In the genomic region with DNA sequence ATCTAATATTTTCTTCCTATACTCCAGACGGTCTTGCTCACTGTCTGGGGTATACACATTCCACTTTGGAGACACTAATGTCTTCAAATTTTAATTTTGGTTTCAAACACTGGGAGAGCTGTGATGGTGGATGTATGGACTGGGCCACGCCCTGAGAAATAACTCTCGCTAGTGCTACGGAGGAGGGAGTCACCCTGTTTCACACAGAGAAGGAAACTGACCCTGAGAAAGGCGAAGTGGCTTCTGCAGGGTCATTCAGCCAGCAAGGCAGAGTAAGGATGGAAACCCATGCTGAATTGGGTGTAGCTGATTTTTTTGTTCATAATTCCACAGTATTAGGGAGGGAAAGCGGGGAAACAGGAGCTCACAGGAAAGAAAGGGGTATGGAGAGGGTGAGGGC, we compare ENCODE assay signal across 18 cellular contexts. TPM values are rescaled to one million over a fixed set of nuclear protein-coding genes. Genes with fewer than 3 reads are reported as not detected.
A peak's percentile ranks its signal among the peaks of the same experiment; 100 is the strongest.
DNase-seq lines count a peak whose midpoint lies in the region; ATAC-seq and TF ChIP-seq lines count a peak whose summit lies in the region.
"Had no signal": no experiment of that assay in that cellular context is flagged by ENCODE, and none has a peak within 500 bp of the region (broad histone marks: within the 10 kb centered on the region; RNA-seq: fewer than 3 reads in every experiment).

No MANE protein-coding gene starts in this region.

- peak overlapping the region; percentile 43 for H2AK5ac ChIP-seq in mesenchymal stem cell (ENCODE audit: low read length, severe bottlenecking)

- BruUV-seq in PC-9 (replicated peaks; lab: Mats Ljungman, UMichigan) = no TSS peak

- H3K79me1 ChIP-seq in mesenchymal stem cell (replicated peaks; ENCODE audit: low read length, poor library complexity, severe bottlenecking) = no peaks in the 10 kb centered on the region

- peaks cover 7% of the 10 kb centered on the region for H3K27me3 Mint-ChIP-seq in GM23338 (ENCODE audit: insufficient read depth, low read depth, poor library complexity)
- peaks cover 10 to 18% of the 10 kb centered on the region in 2 donors for H3K27me3 Mint-ChIP-seq in T-cell

- no peak overlapping the region for H2BK15ac ChIP-seq in mesenchymal stem cell (ENCODE audit: low read depth, poor library complexity, severe bottlenecking)

- peak overlapping the region; percentile 1 for H2BK5ac ChIP-seq in mesenchymal stem cell (ENCODE audit: low read depth, low read length, poor library complexity, severe bottlenecking)

- no peak overlapping the region for H3K4me3 Mint-ChIP-seq in GM23338
- no peak overlapping the region for H3K4me3 Mint-ChIP-seq in T-cell
- H3K4me3 Mint-ChIP-seq: activated naive CD8-positive, alpha-beta T cell treated with anti-CD3 and anti-CD28 coated beads for 36 hours; stimulated activated memory B cell treated with anti-CD40 and anti-IgM and Interleukin-4, amounts not matched to agents 10 μg/mL and 1 μg/mL and 100 μg/mL, for 72 hours; T-helper 1 cell treated with Interleukin-12 subunit alpha and Interleukin-12 subunit beta and Interleukin-4 antibody, amounts not matched to agents 30 μg/mL and 1 μg/mL, for 36 hours had no signal

- no peak overlapping the region for H3K14ac ChIP-seq in mesenchymal stem cell (ENCODE audit: low read length in 2 of 2)

- H3K27me3 ChIP-seq in ACC112 (ENCODE audit: insufficient read depth, low read length) (no peaks in the 10 kb centered on the region), GM23338 (ENCODE audit: insufficient read depth) (no peaks in the 10 kb centered on the region), PC-9 (ENCODE audit: insufficient read depth, low read depth) (no peaks in the 10 kb centered on the region), mesenchymal stem cell (ENCODE audit: control insufficient read depth in 1 of 2, insufficient read depth in 1 of 2, low read length in 2 of 2) (peaks cover 0 to 17% of the 10 kb centered on the region in 2 experiments)
- H3K27me3 ChIP-seq: gastrocnemius medialis, neutrophil had no signal

- H3K27ac Mint-ChIP-seq in GM23338 = no peak overlapping the region
- no peak overlapping the region for H3K27ac Mint-ChIP-seq in T-cell
- H3K27ac Mint-ChIP-seq: activated naive CD8-positive, alpha-beta T cell treated with anti-CD3 and anti-CD28 coated beads for 36 hours; stimulated activated memory B cell treated with anti-CD40 and anti-IgM and Interleukin-4, amounts not matched to agents 10 μg/mL and 1 μg/mL and 100 μg/mL, for 72 hours; T-helper 1 cell treated with Interleukin-12 subunit alpha and Interleukin-12 subunit beta and Interleukin-4 antibody, amounts not matched to agents 30 μg/mL and 1 μg/mL, for 36 hours had no signal

- no peak overlapping the region for H3K23ac ChIP-seq in mesenchymal stem cell (ENCODE audit: low read length in 2 of 2)

- DNase-seq in GM23338 (ENCODE audit: low spot score) (no peak), PC-9 (no peak), mesenchymal stem cell (no peak), NCI-H2196 treated with DMSO at 0.1 percent for 48 hours (lab: John Stamatoyannopoulos, UW; ENCODE audit: unreplicated experiment) (no peak), left cardiac atrium (no peak), T-cell (no peak)
- DNase-seq: esophagus squamous epithelium had no signal

- H3K4me1 Mint-ChIP-seq in GM23338 = peaks cover 11% of the 10 kb centered on the region
- H3K4me1 Mint-ChIP-seq in T-cell = no peaks in the 10 kb centered on the region
- H3K4me1 Mint-ChIP-seq: activated naive CD8-positive, alpha-beta T cell treated with anti-CD3 and anti-CD28 coated beads for 36 hours; stimulated activated memory B cell treated with anti-CD40 and anti-IgM and Interleukin-4, amounts not matched to agents 10 μg/mL and 1 μg/mL and 100 μg/mL, for 72 hours had no signal

- H3K27ac ChIP-seq in ACC112 (ENCODE audit: low read depth, low read length) (no peak overlapping the region), GM23338 (ENCODE audit: low read depth) (no peak overlapping the region), PC-9 (no peak overlapping the region), mesenchymal stem cell (ENCODE audit: low read length, poor library complexity, severe bottlenecking) (no peak overlapping the region)
- H3K27ac ChIP-seq: esophagus squamous epithelium, gastrocnemius medialis, neutrophil, WERI-Rb-1 had no signal

- no peaks in the 10 kb centered on the region for H3K9me2 ChIP-seq in GM23338 (ENCODE audit: insufficient read depth)
- H3K9me2 ChIP-seq in PC-9 (ENCODE audit: insufficient read depth) = no peaks in the 10 kb centered on the region

- no peak overlapping the region for H3K18ac ChIP-seq in mesenchymal stem cell (ENCODE audit: low read depth in 1 of 2, low read length in 2 of 2)

- H3K9me3 Mint-ChIP-seq in GM23338 = 0 out of 3 replicates have a peak, but pooled peaks cover 3% of the 10 kb centered on the region
- H3K9me3 Mint-ChIP-seq in T-cell = no peaks in the 10 kb centered on the region
- H3K9me3 Mint-ChIP-seq: activated naive CD8-positive, alpha-beta T cell treated with anti-CD3 and anti-CD28 coated beads for 36 hours; stimulated activated memory B cell treated with anti-CD40 and anti-IgM and Interleukin-4, amounts not matched to agents 10 μg/mL and 1 μg/mL and 100 μg/mL, for 72 hours; T-helper 1 cell treated with Interleukin-12 subunit alpha and Interleukin-12 subunit beta and Interleukin-4 antibody, amounts not matched to agents 30 μg/mL and 1 μg/mL, for 36 hours had no signal

- H2AFZ ChIP-seq in ACC112 (ENCODE audit: low read length, unreplicated experiment) (peak overlapping the region; percentile 31), GM23338 (peak overlapping the region; percentile 61; the same call in 1 of the 2 replicates), PC-9 (no peak overlapping the region), mesenchymal stem cell (ENCODE audit: low read depth, low read length) (peak overlapping the region; percentile 29)

- peak overlapping the region; percentile 73 for H4K8ac ChIP-seq in mesenchymal stem cell (ENCODE audit: low read length)

- POLR2A ChIA-PET in PC-9 (lab: Charles Lee; ENCODE audit: unreplicated experiment) = no interaction called here
- POLR2A ChIA-PET in T-cell (lab: Charles Lee) = no interaction called here

- H3K79me2 ChIP-seq in ACC112 (ENCODE audit: control insufficient read depth, insufficient read depth, low read length, unreplicated experiment) (no peaks in the 10 kb centered on the region), GM23338 (replicated peaks; ENCODE audit: insufficient read depth) (no peaks in the 10 kb centered on the region), PC-9 (ENCODE audit: low read depth) (no peaks in the 10 kb centered on the region)

- H3K36me3 Mint-ChIP-seq in GM23338 (ENCODE audit: low read depth) = no peaks in the 10 kb centered on the region
- no peaks in the 10 kb centered on the region for H3K36me3 Mint-ChIP-seq in T-cell
- H3K36me3 Mint-ChIP-seq: activated naive CD8-positive, alpha-beta T cell treated with anti-CD3 and anti-CD28 coated beads for 36 hours; stimulated activated memory B cell treated with anti-CD40 and anti-IgM and Interleukin-4, amounts not matched to agents 10 μg/mL and 1 μg/mL and 100 μg/mL, for 72 hours had no signal

- no peaks in the 10 kb centered on the region for H3F3A ChIP-seq in GM23338 (replicated peaks; ENCODE audit: low read depth)
- peaks cover 12% of the 10 kb centered on the region for H3F3A ChIP-seq in PC-9 (ENCODE audit: insufficient read depth, low read depth)

- H2BK120ac ChIP-seq in mesenchymal stem cell (ENCODE audit: low read depth, low read length) = no peak overlapping the region

- H3K4me1 ChIP-seq in ACC112 (ENCODE audit: control insufficient read depth, insufficient read depth, low read length, unreplicated experiment) (peaks cover 37% of the 10 kb centered on the region), GM23338 (ENCODE audit: insufficient read depth) (no peaks in the 10 kb centered on the region), PC-9 (replicated peaks; ENCODE audit: insufficient read depth) (peaks cover 31% of the 10 kb centered on the region), mesenchymal stem cell (ENCODE audit: control insufficient read depth, insufficient read depth, low read depth, low read length) (peaks cover 32% of the 10 kb centered on the region)

- H3K9me3 ChIP-seq in PC-9 (ENCODE audit: insufficient read depth, low read depth) (no peaks in the 10 kb centered on the region), mesenchymal stem cell (ENCODE audit: control insufficient read depth, low read length) (no peaks in the 10 kb centered on the region)
- H3K9me3 ChIP-seq: esophagus squamous epithelium, gastrocnemius medialis, neutrophil had no signal

- H3K4me3 ChIP-seq in ACC112 (ENCODE audit: low read depth, low read length) (no peak overlapping the region), GM23338 (no peak overlapping the region), PC-9 (no peak overlapping the region), mesenchymal stem cell (ENCODE audit: insufficient read depth in 1 of 2, low read depth in 1 of 2, low read length in 2 of 2) (no peak overlapping the region)
- H3K4me3 ChIP-seq: esophagus squamous epithelium, gastrocnemius medialis, smooth muscle cell had no signal

- H3K36me3 ChIP-seq in ACC112 (ENCODE audit: insufficient read depth, low read length) = no peaks in the 10 kb centered on the region
- no peaks in the 10 kb centered on the region for H3K36me3 ChIP-seq in GM23338 (ENCODE audit: insufficient read depth)
- no peaks in the 10 kb centered on the region for H3K36me3 ChIP-seq in PC-9 (ENCODE audit: low read depth)
- H3K36me3 ChIP-seq in mesenchymal stem cell (ENCODE audit: control insufficient read depth in 1 of 2, insufficient read depth in 2 of 2, low read depth in 1 of 2, low read length in 2 of 2) = no peaks in the 10 kb centered on the region
- H3K36me3 ChIP-seq: esophagus squamous epithelium, gastrocnemius medialis, neutrophil, WERI-Rb-1 had no signal

- H3K4ac ChIP-seq in mesenchymal stem cell (ENCODE audit: low read depth in 1 of 2, low read length in 2 of 2) = peak overlapping the region in 1 of 2 experiments; percentile 13

- peak overlapping the region; percentile 3 for H4K91ac ChIP-seq in mesenchymal stem cell (ENCODE audit: low read length)

- CTCF ChIA-PET in PC-9 (lab: Charles Lee) (interaction anchor here (0.5 kb wide), 1 partner anchor 33 kb away, joined by 4 read pairs; no protein-coding TSS in a partner anchor), T-cell (lab: Charles Lee) (interaction anchor here in 1 of 2 donors (1.0 to 1.1 kb wide), 2 partner anchors 8 to 130 kb away, joined by 3 read pairs; a partner anchor contains a TSS)

- H4K20me1 ChIP-seq in GM23338 (replicated peaks; ENCODE audit: insufficient read depth) (no peaks in the 10 kb centered on the region), PC-9 (ENCODE audit: insufficient read depth) (no peaks in the 10 kb centered on the region)

- ATAC-seq in GM23338 = no peak
- no peak for ATAC-seq in left cardiac atrium
- no peak for ATAC-seq in T-cell (replicated peaks in 1 of 4)

- intact Hi-C loops in PC-9 (cut with micrococcal nuclease; ENCODE audit: unreplicated experiment) (loop anchor here (1.0 to 5.0 kb wide), 5 partner anchors 107 to 444 kb away; no protein-coding TSS in a partner anchor), left cardiac atrium (cut with DNase I) (loop anchor here (2.0 to 5.0 kb wide), 3 partner anchors 114 to 174 kb away; no protein-coding TSS in a partner anchor)

- H3K9ac ChIP-seq in mesenchymal stem cell (ENCODE audit: low read length) = peak overlapping the region; percentile 3

- TF ChIP-seq CTCF in GM23338 (conservative IDR thresholded peaks at IDR 0.05; ENCODE audit: low read depth in 2 of 2) (no peak), PC-9 (conservative IDR thresholded peaks at IDR 0.05) (no peak)

- WGBS in mesenchymal stem cell = 81% methylated on average over 5 of the region's 6 CpGs

- H2BK12ac ChIP-seq in mesenchymal stem cell (ENCODE audit: low read length in 2 of 2) = no peak overlapping the region

- H3K4me2 ChIP-seq in GM23338 (no peak overlapping the region), PC-9 (peak overlapping the region; percentile 4; the same call in 1 of the 2 replicates), mesenchymal stem cell (ENCODE audit: low read length, poor library complexity, severe bottlenecking) (no peak overlapping the region)
- H3K4me2 ChIP-seq: smooth muscle cell had no signal

RNA-seq across cellular contexts. Expression of a gene that starts 8.6 kb away (rescaled TPM):
- 47.0 and 59.4 TPM in 2 replicates for total RNA-seq in GM23338 (2014; rRNA removed; shearing (Covaris generic))
- 68.6 and 73.8 TPM in 2 replicates for polyA plus RNA-seq in GM23338 (2016; fragmentation: Nextera tagmentation; extraction: Ambion mirVana)
- total RNA-seq in PC-9 (2021) (44.5 and 47.7 TPM in 2 replicates), left cardiac atrium (10 to 100 TPM; 27.1 to 35.5 TPM), T-cell (10 to 100 TPM; 25.6 to 42.8 (median 33.5) TPM)
- 29.0 TPM for polyA plus RNA-seq in mesenchymal stem cell (2013, experiment 1 of 2)
- 29.2 TPM for polyA plus RNA-seq in mesenchymal stem cell (2013, experiment 2 of 2)

RNA-seq across cellular contexts. Expression of a gene that starts 32.2 kb away (rescaled TPM):
- total RNA-seq in GM23338 (2014; rRNA removed; shearing (Covaris generic)) = 127 and 156 TPM in 2 replicates
- polyA plus RNA-seq in GM23338 (2016; fragmentation: Nextera tagmentation; extraction: Ambion mirVana) = 522 and 536 TPM in 2 replicates
- total RNA-seq in PC-9 (2021) (not detected in 2 replicates), left cardiac atrium (not detected), T-cell (under 1 TPM in 2 of 5 donors, not detected in 3; 0.47 to 0.99 TPM)
- not detected for polyA plus RNA-seq in mesenchymal stem cell (2013, experiment 1 of 2)
- polyA plus RNA-seq in mesenchymal stem cell (2013, experiment 2 of 2) = not detected
- total RNA-seq: activated naive CD8-positive, alpha-beta T cell treated with anti-CD3 and anti-CD28 coated beads for 36 hours; esophagus squamous epithelium; gastrocnemius medialis; HT-29; LHCN-M2; Right ventricle myocardium superior had no signal

RNA-seq across cellular contexts. Expression of a gene that starts 43.6 kb away (rescaled TPM):
- 10.3 and 12.5 TPM in 2 replicates for total RNA-seq in GM23338 (2014; rRNA removed; shearing (Covaris generic))
- polyA plus RNA-seq in GM23338 (2016; fragmentation: Nextera tagmentation; extraction: Ambion mirVana) = 5.0 and 5.4 TPM in 2 replicates
- total RNA-seq in PC-9 (2021) = 0.33 and 0.35 TPM in 2 replicates
- polyA plus RNA-seq in mesenchymal stem cell (2013, experiment 1 of 2) = 0.12 TPM
- 0.05 TPM for polyA plus RNA-seq in mesenchymal stem cell (2013, experiment 2 of 2)
- total RNA-seq in left cardiac atrium = 100 to 1,000 TPM; 116 to 171 TPM
- 10 to 100 TPM; 29.0 to 50.4 (median 32.6) TPM for total RNA-seq in T-cell
- total RNA-seq: LHCN-M2 had no signal

Comparison
In these comparisons a context has a peak if more than half of its experiments do, and no peak if none do; other contexts are left out.
1. RNA of a gene that starts 32.2 kb away (total RNA-seq): 127 to 156 TPM in GM23338; 0.47 to 0.99 TPM in T-cell, not detected in left cardiac atrium and not detected in PC-9; every median in the first group is over 10 times any median in the second.